9 cellular contexts compared by ENCODE assay signal in genomic region chr7:28854750-28855074, GRCh38.
DNase-seq lines count a peak whose midpoint lies in the region; ATAC-seq and TF ChIP-seq lines count a peak whose summit lies in the region.
"Had no signal": no experiment of that assay in that cellular context is flagged by ENCODE, and none has a peak within 500 bp of the region (broad histone marks: within the 10 kb centered on the region; RNA-seq: fewer than 3 reads in every experiment).

No MANE protein-coding gene starts in this region.

- H3K27ac ChIP-seq in SK-N-MC: no peak overlapping the region

- no peaks in the 10 kb centered on the region for H3K9me3 ChIP-seq in SK-N-MC (ENCODE audit: low read depth, low read length)

- H3K4me3 Mint-ChIP-seq in activated naive CD8-positive, alpha-beta T cell: peak overlapping the region; percentile 51
- no peak overlapping the region for H3K4me3 Mint-ChIP-seq in activated naive CD8-positive, alpha-beta T cell treated with anti-CD3 and anti-CD28 coated beads for 36 hours
- H3K4me3 Mint-ChIP-seq in glutamatergic neuron (ENCODE audit: unreplicated experiment): peak overlapping the region; percentile 85
- H3K4me3 Mint-ChIP-seq in stimulated activated effector memory CD8-positive, alpha-beta T cell treated with anti-CD3 and anti-CD28 coated beads, Interleukin-12 subunit alpha, Interleukin-12 subunit beta, amount 100 ng/mL, for 72 hours: peak overlapping the region; percentile 65

- no peak for TF ChIP-seq CTCF in glutamatergic neuron (IDR thresholded peaks at IDR 0.05; ENCODE audit: partially characterized antibody, unreplicated experiment)

- ATAC-seq in stimulated activated effector memory CD8-positive, alpha-beta T cell treated with anti-CD3 and anti-CD28 coated beads, Interleukin-12 subunit alpha, Interleukin-12 subunit beta, amount 100 ng/mL, for 72 hours: no peak
- ATAC-seq in GM19023 (IDR thresholded peaks at IDR 0.05; ENCODE audit: unreplicated experiment): no peak

- no peak overlapping the region for H3K27ac Mint-ChIP-seq in activated naive CD8-positive, alpha-beta T cell
- H3K27ac Mint-ChIP-seq in activated naive CD8-positive, alpha-beta T cell treated with anti-CD3 and anti-CD28 coated beads for 36 hours: no peak overlapping the region
- H3K27ac Mint-ChIP-seq in glutamatergic neuron (ENCODE audit: unreplicated experiment): no peak overlapping the region
- no peak overlapping the region for H3K27ac Mint-ChIP-seq in stimulated activated effector memory CD8-positive, alpha-beta T cell treated with anti-CD3 and anti-CD28 coated beads, Interleukin-12 subunit alpha, Interleukin-12 subunit beta, amount 100 ng/mL, for 72 hours

- H3K4me3 ChIP-seq in SK-N-MC: peak overlapping the region; percentile 84

- no peaks in the 10 kb centered on the region for H3K36me3 Mint-ChIP-seq in activated naive CD8-positive, alpha-beta T cell
- H3K36me3 Mint-ChIP-seq in activated naive CD8-positive, alpha-beta T cell treated with anti-CD3 and anti-CD28 coated beads for 36 hours: no peaks in the 10 kb centered on the region
- H3K36me3 Mint-ChIP-seq in glutamatergic neuron (ENCODE audit: unreplicated experiment): peaks cover 6% of the 10 kb centered on the region
- no peaks in the 10 kb centered on the region for H3K36me3 Mint-ChIP-seq in stimulated activated effector memory CD8-positive, alpha-beta T cell treated with anti-CD3 and anti-CD28 coated beads, Interleukin-12 subunit alpha, Interleukin-12 subunit beta, amount 100 ng/mL, for 72 hours

- DNase-seq in activated naive CD8-positive, alpha-beta T cell treated with anti-CD3 and anti-CD28 coated beads for 36 hours: no peak
- no peak for DNase-seq in SK-N-MC (ENCODE audit: low read depth, low spot score)
- DNase-seq in glutamatergic neuron: no peak
- DNase-seq in stimulated activated effector memory CD8-positive, alpha-beta T cell treated with anti-CD3 and anti-CD28 coated beads, Interleukin-12 subunit alpha, Interleukin-12 subunit beta, amount 100 ng/mL, for 72 hours (ENCODE audit: low spot score in 2 of 2): no peak
- DNase-seq in iPS-NIHi7 (ENCODE audit: extremely low spot score): no peak
- no peak for DNase-seq in D341Med (ENCODE audit: low spot score)
- DNase-seq: T1000 had no signal

- peaks cover 37% of the 10 kb centered on the region for H3K27me3 Mint-ChIP-seq in activated naive CD8-positive, alpha-beta T cell
- H3K27me3 Mint-ChIP-seq in activated naive CD8-positive, alpha-beta T cell treated with anti-CD3 and anti-CD28 coated beads for 36 hours: peaks cover 68% of the 10 kb centered on the region
- H3K27me3 Mint-ChIP-seq in glutamatergic neuron (ENCODE audit: unreplicated experiment): peaks cover 1% of the 10 kb centered on the region

- H3K36me3 ChIP-seq in SK-N-MC (ENCODE audit: insufficient read depth, low read length): no peaks in the 10 kb centered on the region

- H3K9me3 Mint-ChIP-seq in activated naive CD8-positive, alpha-beta T cell (ENCODE audit: low read depth): no peaks in the 10 kb centered on the region
- H3K9me3 Mint-ChIP-seq in activated naive CD8-positive, alpha-beta T cell treated with anti-CD3 and anti-CD28 coated beads for 36 hours: no peaks in the 10 kb centered on the region
- H3K9me3 Mint-ChIP-seq in glutamatergic neuron (ENCODE audit: unreplicated experiment): peaks cover 4% of the 10 kb centered on the region
- H3K9me3 Mint-ChIP-seq in stimulated activated effector memory CD8-positive, alpha-beta T cell treated with anti-CD3 and anti-CD28 coated beads, Interleukin-12 subunit alpha, Interleukin-12 subunit beta, amount 100 ng/mL, for 72 hours: no peaks in the 10 kb centered on the region

- peaks cover 5% of the 10 kb centered on the region for H3K4me1 Mint-ChIP-seq in activated naive CD8-positive, alpha-beta T cell (ENCODE audit: low read depth)
- H3K4me1 Mint-ChIP-seq in activated naive CD8-positive, alpha-beta T cell treated with anti-CD3 and anti-CD28 coated beads for 36 hours: peaks cover 10% of the 10 kb centered on the region
- H3K4me1 Mint-ChIP-seq in glutamatergic neuron (ENCODE audit: low read depth, unreplicated experiment): no peaks in the 10 kb centered on the region
- H3K4me1 Mint-ChIP-seq in stimulated activated effector memory CD8-positive, alpha-beta T cell treated with anti-CD3 and anti-CD28 coated beads, Interleukin-12 subunit alpha, Interleukin-12 subunit beta, amount 100 ng/mL, for 72 hours: peaks cover 14% of the 10 kb centered on the region

- H3K9ac ChIP-seq in SK-N-MC (ENCODE audit: insufficient read length): no peak overlapping the region
